In the genomic region with DNA sequence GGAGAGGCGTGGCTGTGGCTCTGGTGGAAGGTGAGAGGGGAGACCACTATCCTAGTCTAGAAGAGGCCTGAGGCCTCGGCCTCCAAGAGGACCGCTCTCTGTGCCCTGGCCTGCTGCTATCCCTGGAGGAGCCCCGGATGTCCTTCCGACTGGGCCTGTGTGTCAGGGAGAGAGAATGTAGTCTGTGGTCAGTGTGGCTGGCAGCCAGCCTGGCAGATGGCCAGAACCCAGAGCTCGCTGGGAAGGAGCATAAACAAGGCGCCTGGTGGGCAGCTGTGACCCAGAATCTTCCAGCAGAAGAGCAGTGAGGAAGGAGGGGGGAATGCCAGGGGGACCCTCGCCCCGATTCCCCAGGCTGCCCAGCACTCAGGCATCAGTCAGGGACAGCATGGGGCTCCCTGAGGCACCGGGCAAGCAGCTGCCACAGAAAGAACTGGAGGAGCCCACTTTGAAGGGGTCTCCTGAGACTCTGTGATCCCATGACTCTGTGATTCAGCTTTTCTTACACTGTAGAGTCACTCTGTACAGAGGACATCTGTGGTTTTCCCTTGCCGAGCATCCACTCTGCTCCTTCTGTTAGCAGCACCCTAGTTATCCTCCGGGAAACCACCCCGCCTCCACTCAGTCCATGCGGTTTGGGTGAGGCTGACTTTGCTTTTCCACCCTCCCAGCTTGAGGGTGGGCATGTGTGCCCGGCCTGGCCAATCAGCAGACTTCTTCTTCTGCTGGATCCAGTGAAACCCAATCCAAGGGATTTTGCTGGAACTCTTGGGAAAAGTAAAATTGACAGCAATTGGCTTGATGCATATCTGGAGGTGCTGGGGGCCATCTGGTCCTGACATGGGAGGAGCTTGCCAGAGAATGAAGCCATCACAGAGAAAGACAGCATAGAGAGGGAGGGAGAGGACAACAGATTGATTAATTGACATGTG, we compare ENCODE assay signal across 1 cellular context.
TF ChIP-seq lines count a peak whose summit lies in the region.

No MANE protein-coding gene starts in this region.

TF ChIP-seq in HepG2, 621 proteins besides CTCF, POLR2A, EP300 and RAD21 (continued from another document and continues in another):
- TF ChIP-seq HBP1 (CRISPR knock-in tag; IDR thresholded peaks at IDR 0.05; ENCODE audit: low read depth) (0 out of 2 replicates have a peak, but pooled peaks have one; percentile 19), NFYC (CRISPR knock-in tag; IDR thresholded peaks at IDR 0.05) (peak; percentile 78), ETV5 (CRISPR knock-in tag; IDR thresholded peaks at IDR 0.05; ENCODE audit: borderline replicate concordance) (peak; percentile 74; the same call in 1 of the 2 replicates), KDM1A (CRISPR knock-in tag; IDR thresholded peaks at IDR 0.05) (no peak), ZFP36L1 (CRISPR knock-in tag; IDR thresholded peaks at IDR 0.05) (no peak), SMARCC2 (IDR thresholded peaks at IDR 0.05) (no peak), ZFP1 (CRISPR knock-in tag; IDR thresholded peaks at IDR 0.05) (no peak), PAWR (CRISPR knock-in tag; IDR thresholded peaks at IDR 0.05; ENCODE audit: borderline replicate concordance) (no peak), ATF1 (CRISPR knock-in tag; IDR thresholded peaks at IDR 0.05) (0 out of 2 replicates have a peak, but pooled peaks have one; percentile 36), RARA (CRISPR knock-in tag; IDR thresholded peaks at IDR 0.05) (peak; percentile 52), ZNF253 (CRISPR knock-in tag; IDR thresholded peaks at IDR 0.05; ENCODE audit: borderline replicate concordance) (no peak), ZUFSP (CRISPR knock-in tag; IDR thresholded peaks at IDR 0.05; ENCODE audit: borderline replicate concordance) (no peak), TEAD2 (CRISPR knock-in tag; IDR thresholded peaks at IDR 0.05) (no peak), ZNF615 (CRISPR knock-in tag; IDR thresholded peaks at IDR 0.05; ENCODE audit: borderline replicate concordance) (0 out of 2 replicates have a peak, but pooled peaks have one; percentile 31), CCAR2 (optimal IDR thresholded peaks at IDR 0.05; ENCODE audit: low read depth, low read length) (no peak), ZNF335 (CRISPR knock-in tag; IDR thresholded peaks at IDR 0.05) (peak; percentile 38; the same call in 1 of the 2 replicates), SPEN (CRISPR knock-in tag; IDR thresholded peaks at IDR 0.05; ENCODE audit: low read depth) (peak; percentile 50; the same call in 1 of the 2 replicates), KMT2B (CRISPR knock-in tag; IDR thresholded peaks at IDR 0.05) (no peak), STAG1 (CRISPR knock-in tag; IDR thresholded peaks at IDR 0.05) (no peak), NFE2L1 (CRISPR knock-in tag; IDR thresholded peaks at IDR 0.05; ENCODE audit: borderline replicate concordance) (no peak), ARNT (IDR thresholded peaks at IDR 0.05) (no peak), ZNF569 (CRISPR knock-in tag; IDR thresholded peaks at IDR 0.05; ENCODE audit: borderline replicate concordance) (no peak), ZNF687 (CRISPR knock-in tag; IDR thresholded peaks at IDR 0.05) (peak; percentile 89), GABPA (IDR thresholded peaks at IDR 0.05; ENCODE audit: low read depth, low read length) (no peak), GABPA (CRISPR knock-in tag; IDR thresholded peaks at IDR 0.05; ENCODE audit: low read depth) (0 out of 2 replicates have a peak, but pooled peaks have one; percentile 33), ADNP (CRISPR knock-in tag; IDR thresholded peaks at IDR 0.05) (no peak), SP1 (IDR thresholded peaks at IDR 0.05) (no peak), SP1 (CRISPR knock-in tag; IDR thresholded peaks at IDR 0.05) (no peak), REL (CRISPR knock-in tag; conservative IDR thresholded peaks at IDR 0.05) (no peak), SKI (IDR thresholded peaks at IDR 0.05; ENCODE audit: partially characterized antibody) (peak; percentile 34)
- TF ChIP-seq, protein P1, sequence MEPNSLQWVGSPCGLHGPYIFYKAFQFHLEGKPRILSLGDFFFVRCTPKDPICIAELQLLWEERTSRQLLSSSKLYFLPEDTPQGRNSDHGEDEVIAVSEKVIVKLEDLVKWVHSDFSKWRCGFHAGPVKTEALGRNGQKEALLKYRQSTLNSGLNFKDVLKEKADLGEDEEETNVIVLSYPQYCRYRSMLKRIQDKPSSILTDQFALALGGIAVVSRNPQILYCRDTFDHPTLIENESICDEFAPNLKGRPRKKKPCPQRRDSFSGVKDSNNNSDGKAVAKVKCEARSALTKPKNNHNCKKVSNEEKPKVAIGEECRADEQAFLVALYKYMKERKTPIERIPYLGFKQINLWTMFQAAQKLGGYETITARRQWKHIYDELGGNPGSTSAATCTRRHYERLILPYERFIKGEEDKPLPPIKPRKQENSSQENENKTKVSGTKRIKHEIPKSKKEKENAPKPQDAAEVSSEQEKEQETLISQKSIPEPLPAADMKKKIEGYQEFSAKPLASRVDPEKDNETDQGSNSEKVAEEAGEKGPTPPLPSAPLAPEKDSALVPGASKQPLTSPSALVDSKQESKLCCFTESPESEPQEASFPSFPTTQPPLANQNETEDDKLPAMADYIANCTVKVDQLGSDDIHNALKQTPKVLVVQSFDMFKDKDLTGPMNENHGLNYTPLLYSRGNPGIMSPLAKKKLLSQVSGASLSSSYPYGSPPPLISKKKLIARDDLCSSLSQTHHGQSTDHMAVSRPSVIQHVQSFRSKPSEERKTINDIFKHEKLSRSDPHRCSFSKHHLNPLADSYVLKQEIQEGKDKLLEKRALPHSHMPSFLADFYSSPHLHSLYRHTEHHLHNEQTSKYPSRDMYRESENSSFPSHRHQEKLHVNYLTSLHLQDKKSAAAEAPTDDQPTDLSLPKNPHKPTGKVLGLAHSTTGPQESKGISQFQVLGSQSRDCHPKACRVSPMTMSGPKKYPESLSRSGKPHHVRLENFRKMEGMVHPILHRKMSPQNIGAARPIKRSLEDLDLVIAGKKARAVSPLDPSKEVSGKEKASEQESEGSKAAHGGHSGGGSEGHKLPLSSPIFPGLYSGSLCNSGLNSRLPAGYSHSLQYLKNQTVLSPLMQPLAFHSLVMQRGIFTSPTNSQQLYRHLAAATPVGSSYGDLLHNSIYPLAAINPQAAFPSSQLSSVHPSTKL (CRISPR knock-in tag; IDR thresholded peaks at IDR 0.05): peak; percentile 39
- TF ChIP-seq, protein P2, sequence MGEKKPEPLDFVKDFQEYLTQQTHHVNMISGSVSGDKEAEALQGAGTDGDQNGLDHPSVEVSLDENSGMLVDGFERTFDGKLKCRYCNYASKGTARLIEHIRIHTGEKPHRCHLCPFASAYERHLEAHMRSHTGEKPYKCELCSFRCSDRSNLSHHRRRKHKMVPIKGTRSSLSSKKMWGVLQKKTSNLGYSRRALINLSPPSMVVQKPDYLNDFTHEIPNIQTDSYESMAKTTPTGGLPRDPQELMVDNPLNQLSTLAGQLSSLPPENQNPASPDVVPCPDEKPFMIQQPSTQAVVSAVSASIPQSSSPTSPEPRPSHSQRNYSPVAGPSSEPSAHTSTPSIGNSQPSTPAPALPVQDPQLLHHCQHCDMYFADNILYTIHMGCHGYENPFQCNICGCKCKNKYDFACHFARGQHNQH (CRISPR knock-in tag; IDR thresholded peaks at IDR 0.05): 0 out of 2 replicates have a peak, but pooled peaks have one; percentile 30
- TF ChIP-seq, protein P3, sequence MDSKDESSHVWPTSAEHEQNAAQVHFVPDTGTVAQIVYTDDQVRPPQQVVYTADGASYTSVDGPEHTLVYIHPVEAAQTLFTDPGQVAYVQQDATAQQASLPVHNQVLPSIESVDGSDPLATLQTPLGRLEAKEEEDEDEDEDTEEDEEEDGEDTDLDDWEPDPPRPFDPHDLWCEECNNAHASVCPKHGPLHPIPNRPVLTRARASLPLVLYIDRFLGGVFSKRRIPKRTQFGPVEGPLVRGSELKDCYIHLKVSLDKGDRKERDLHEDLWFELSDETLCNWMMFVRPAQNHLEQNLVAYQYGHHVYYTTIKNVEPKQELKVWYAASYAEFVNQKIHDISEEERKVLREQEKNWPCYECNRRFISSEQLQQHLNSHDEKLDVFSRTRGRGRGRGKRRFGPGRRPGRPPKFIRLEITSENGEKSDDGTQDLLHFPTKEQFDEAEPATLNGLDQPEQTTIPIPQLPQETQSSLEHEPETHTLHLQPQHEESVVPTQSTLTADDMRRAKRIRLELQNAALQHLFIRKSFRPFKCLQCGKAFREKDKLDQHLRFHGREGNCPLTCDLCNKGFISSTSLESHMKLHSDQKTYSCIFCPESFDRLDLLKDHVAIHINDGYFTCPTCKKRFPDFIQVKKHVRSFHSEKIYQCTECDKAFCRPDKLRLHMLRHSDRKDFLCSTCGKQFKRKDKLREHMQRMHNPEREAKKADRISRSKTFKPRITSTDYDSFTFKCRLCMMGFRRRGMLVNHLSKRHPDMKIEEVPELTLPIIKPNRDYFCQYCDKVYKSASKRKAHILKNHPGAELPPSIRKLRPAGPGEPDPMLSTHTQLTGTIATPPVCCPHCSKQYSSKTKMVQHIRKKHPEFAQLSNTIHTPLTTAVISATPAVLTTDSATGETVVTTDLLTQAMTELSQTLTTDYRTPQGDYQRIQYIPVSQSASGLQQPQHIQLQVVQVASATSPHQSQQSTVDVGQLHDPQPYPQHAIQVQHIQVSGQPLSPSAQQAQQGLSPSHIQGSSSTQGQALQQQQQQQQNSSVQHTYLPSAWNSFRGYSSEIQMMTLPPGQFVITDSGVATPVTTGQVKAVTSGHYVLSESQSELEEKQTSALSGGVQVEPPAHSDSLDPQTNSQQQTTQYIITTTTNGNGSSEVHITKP (CRISPR knock-in tag; IDR thresholded peaks at IDR 0.05; ENCODE audit: low read depth): peak; percentile 93
- TF ChIP-seq, protein P4, sequence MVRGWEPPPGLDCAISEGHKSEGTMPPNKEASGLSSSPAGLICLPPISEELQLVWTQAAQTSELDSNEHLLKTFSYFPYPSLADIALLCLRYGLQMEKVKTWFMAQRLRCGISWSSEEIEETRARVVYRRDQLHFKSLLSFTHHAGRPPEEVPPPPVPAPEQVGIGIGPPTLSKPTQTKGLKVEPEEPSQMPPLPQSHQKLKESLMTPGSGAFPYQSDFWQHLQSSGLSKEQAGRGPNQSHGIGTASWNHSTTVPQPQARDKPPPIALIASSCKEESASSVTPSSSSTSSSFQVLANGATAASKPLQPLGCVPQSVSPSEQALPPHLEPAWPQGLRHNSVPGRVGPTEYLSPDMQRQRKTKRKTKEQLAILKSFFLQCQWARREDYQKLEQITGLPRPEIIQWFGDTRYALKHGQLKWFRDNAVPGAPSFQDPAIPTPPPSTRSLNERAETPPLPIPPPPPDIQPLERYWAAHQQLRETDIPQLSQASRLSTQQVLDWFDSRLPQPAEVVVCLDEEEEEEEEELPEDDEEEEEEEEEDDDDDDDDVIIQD (CRISPR knock-in tag; IDR thresholded peaks at IDR 0.05; ENCODE audit: low read depth): no peak
- TF ChIP-seq, protein P5, sequence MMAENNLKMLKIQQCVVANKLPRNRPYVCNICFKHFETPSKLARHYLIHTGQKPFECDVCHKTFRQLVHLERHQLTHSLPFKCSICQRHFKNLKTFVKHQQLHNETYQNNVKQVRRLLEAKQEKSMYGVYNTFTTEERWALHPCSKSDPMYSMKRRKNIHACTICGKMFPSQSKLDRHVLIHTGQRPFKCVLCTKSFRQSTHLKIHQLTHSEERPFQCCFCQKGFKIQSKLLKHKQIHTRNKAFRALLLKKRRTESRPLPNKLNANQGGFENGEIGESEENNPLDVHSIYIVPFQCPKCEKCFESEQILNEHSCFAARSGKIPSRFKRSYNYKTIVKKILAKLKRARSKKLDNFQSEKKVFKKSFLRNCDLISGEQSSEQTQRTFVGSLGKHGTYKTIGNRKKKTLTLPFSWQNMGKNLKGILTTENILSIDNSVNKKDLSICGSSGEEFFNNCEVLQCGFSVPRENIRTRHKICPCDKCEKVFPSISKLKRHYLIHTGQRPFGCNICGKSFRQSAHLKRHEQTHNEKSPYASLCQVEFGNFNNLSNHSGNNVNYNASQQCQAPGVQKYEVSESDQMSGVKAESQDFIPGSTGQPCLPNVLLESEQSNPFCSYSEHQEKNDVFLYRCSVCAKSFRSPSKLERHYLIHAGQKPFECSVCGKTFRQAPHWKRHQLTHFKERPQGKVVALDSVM (CRISPR knock-in tag; IDR thresholded peaks at IDR 0.05): peak; percentile 77
